In the genomic region with DNA sequence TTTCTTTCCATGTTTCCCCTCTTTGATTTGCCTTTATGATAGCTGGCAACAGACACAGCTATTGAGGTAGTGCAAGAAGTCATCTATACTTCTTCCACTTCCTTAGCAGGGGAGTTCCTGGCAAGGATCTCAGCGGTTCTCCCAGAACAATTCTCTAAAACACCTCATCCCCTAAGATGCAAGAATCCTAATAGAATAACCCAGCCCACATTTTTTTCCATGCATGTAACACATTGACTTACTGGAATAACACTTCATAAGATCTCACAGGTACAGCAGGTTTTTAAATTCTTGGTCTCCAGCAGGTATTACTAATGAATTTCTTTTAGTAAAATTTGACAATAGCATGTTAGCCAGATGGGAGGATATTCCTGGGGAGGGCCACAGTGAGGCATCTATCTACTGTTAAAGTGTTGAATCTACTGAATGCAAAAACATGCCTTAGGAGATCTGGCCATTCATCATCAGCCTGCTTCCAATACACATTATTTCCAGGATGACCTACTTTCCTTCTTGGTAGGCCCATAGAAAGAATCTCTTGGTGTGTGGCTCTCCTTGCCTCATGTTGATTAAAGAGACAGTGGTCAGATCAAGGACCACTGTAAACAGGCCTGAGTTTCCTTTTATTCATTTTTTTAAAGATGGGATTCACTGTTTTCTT, we compare ENCODE assay signal across 23 cellular contexts.
"Had no signal": no experiment of that assay in that cellular context is flagged by ENCODE, and none has a peak within 500 bp of the region (broad histone marks: within the 10 kb centered on the region; RNA-seq: fewer than 3 reads in every experiment).

No MANE protein-coding gene starts in this region.

- H3K27me3 ChIP-seq: adrenal gland, cardiac muscle cell, colonic mucosa, dorsolateral prefrontal cortex, esophagus squamous epithelium, gastroesophageal sphincter, heart left ventricle, sigmoid colon, testis, vagina had no signal

- H3K4me3 ChIP-seq: adrenal gland, cardiac muscle cell, colonic mucosa, dorsolateral prefrontal cortex, esophagus squamous epithelium, gastroesophageal sphincter, heart left ventricle, sigmoid colon, testis, vagina had no signal

- H3K27ac ChIP-seq: adrenal gland, cardiac muscle cell, colonic mucosa, dorsolateral prefrontal cortex, esophagus squamous epithelium, gastroesophageal sphincter, heart left ventricle, sigmoid colon, testis, vagina had no signal

- DNase-seq: activated CD4-positive, alpha-beta T cell treated with anti-CD3 and anti-CD28 coated beads for 48 hours; activated naive CD4-positive, alpha-beta T cell; activated T-cell treated with anti-CD3 and anti-CD28 coated beads, Interleukin-2, amount 50 U/mL, for 1 hour; adrenal gland; colonic mucosa; dorsolateral prefrontal cortex; effector memory CD8-positive, alpha-beta T cell; esophagus squamous epithelium; heart left ventricle; islet precursor cell; left colon; naive thymus-derived CD8-positive, alpha-beta T cell; retina; sigmoid colon; stimulated activated CD4-positive, alpha-beta T cell treated with anti-CD3 and anti-CD28 coated beads, Interleukin-4, amount 100 ng/mL, for 1 hour; stimulated activated naive CD4-positive, alpha-beta T cell; testis had no signal

- H3K27ac Mint-ChIP-seq: activated naive CD8-positive, alpha-beta T cell; activated T-helper 17 cell treated with anti-CD3 and anti-CD28 coated beads, Interleukin-2, amount 50 U/mL, for 72 hours; effector memory CD8-positive, alpha-beta T cell; naive thymus-derived CD8-positive, alpha-beta T cell; progenitor cell of endocrine pancreas had no signal

- H3K9me3 Mint-ChIP-seq: activated T-helper 17 cell treated with anti-CD3 and anti-CD28 coated beads, Interleukin-2, amount 50 U/mL, for 72 hours; effector memory CD8-positive, alpha-beta T cell had no signal

- H3K4me1 ChIP-seq: adrenal gland, colonic mucosa, gastroesophageal sphincter, heart left ventricle, testis, vagina had no signal

- ATAC-seq: activated T-helper 17 cell treated with anti-CD3 and anti-CD28 coated beads, Interleukin-2, amount 50 U/mL, for 72 hours; effector memory CD8-positive, alpha-beta T cell; gastroesophageal sphincter; heart left ventricle; left colon; naive thymus-derived CD8-positive, alpha-beta T cell had no signal

- H3K4me1 Mint-ChIP-seq: activated T-helper 17 cell treated with anti-CD3 and anti-CD28 coated beads, Interleukin-2, amount 50 U/mL, for 72 hours had no signal

- H3K27me3 Mint-ChIP-seq: activated naive CD8-positive, alpha-beta T cell; activated T-helper 17 cell treated with anti-CD3 and anti-CD28 coated beads, Interleukin-2, amount 50 U/mL, for 72 hours; effector memory CD8-positive, alpha-beta T cell; naive thymus-derived CD8-positive, alpha-beta T cell; progenitor cell of endocrine pancreas had no signal

- H3K4me3 Mint-ChIP-seq: activated naive CD8-positive, alpha-beta T cell; activated T-helper 17 cell treated with anti-CD3 and anti-CD28 coated beads, Interleukin-2, amount 50 U/mL, for 72 hours; effector memory CD8-positive, alpha-beta T cell; naive thymus-derived CD8-positive, alpha-beta T cell had no signal

- H3K9me3 ChIP-seq: adrenal gland, colonic mucosa, esophagus squamous epithelium, gastroesophageal sphincter, sigmoid colon, testis, vagina had no signal

- H3K36me3 ChIP-seq: adrenal gland, cardiac muscle cell, colonic mucosa had no signal
